Comparison of ENCODE assay signal across 8 cellular contexts in genomic region chr15:21551809-21552208, GRCh38.
DNase-seq lines count a peak whose midpoint lies in the region; ATAC-seq lines count a peak whose summit lies in the region.
"Not testable (repeated sequence)": the region's sequence is repeated elsewhere in the genome, so short reads cannot be mapped to it uniquely, and the experiment has no call there.

No MANE protein-coding gene starts in this region.

- peak; percentile 67 to 92 for ATAC-seq in CD4-positive, CD25-positive, alpha-beta regulatory T cell (ENCODE audit: low read depth in 2 of 2)
- ATAC-seq in GM18870 (IDR thresholded peaks at IDR 0.05; ENCODE audit: unreplicated experiment) (peak; percentile 90), GM21423 (IDR thresholded peaks at IDR 0.05; ENCODE audit: unreplicated experiment) (peak; percentile 100), HG02623 (IDR thresholded peaks at IDR 0.05; ENCODE audit: unreplicated experiment) (peak; percentile 79), HG03103 (IDR thresholded peaks at IDR 0.05; ENCODE audit: low read depth, unreplicated experiment) (peak; percentile 83), HG03565 (IDR thresholded peaks at IDR 0.05; ENCODE audit: unreplicated experiment) (peak; percentile 97), memory B cell (ENCODE audit: low read depth) (peak; percentile 31)
- peak; percentile 88 for ATAC-seq in activated CD8-positive, alpha-beta memory T cell treated with anti-CD3 and anti-CD28 coated beads, Interleukin-2, amount 10 ng/mL, durations not matched to agents 7 days and 5 days

- H3K4me3 ChIP-seq in CD4-positive, CD25-positive, alpha-beta regulatory T cell (ENCODE audit: low read depth, low read length), result not testable (repeated sequence)

- H3K9me3 ChIP-seq in CD4-positive, CD25-positive, alpha-beta regulatory T cell (ENCODE audit: control insufficient read depth in 2 of 2, low read length in 2 of 2), result not testable (repeated sequence)

- CTCF ChIA-PET in activated CD8-positive, alpha-beta memory T cell treated with anti-CD3 and anti-CD28 coated beads, Interleukin-2, amount 10 ng/mL, durations not matched to agents 7 days and 5 days (lab: Charles Lee), result not testable (repeated sequence)

- not testable (repeated sequence) for H3K4me1 ChIP-seq in CD4-positive, CD25-positive, alpha-beta regulatory T cell (ENCODE audit: control insufficient read depth, insufficient read depth, low read length, poor library complexity, severe bottlenecking)

- not testable (repeated sequence) for H3K36me3 Mint-ChIP-seq in CD4-positive, CD25-positive, alpha-beta regulatory T cell; activated CD8-positive, alpha-beta memory T cell treated with anti-CD3 and anti-CD28 coated beads, Interleukin-2, amount 10 ng/mL, durations not matched to agents 7 days and 5 days; memory B cell

- H3K27me3 Mint-ChIP-seq in CD4-positive, CD25-positive, alpha-beta regulatory T cell; activated CD8-positive, alpha-beta memory T cell treated with anti-CD3 and anti-CD28 coated beads, Interleukin-2, amount 10 ng/mL, durations not matched to agents 7 days and 5 days; memory B cell: not testable (repeated sequence)

- H3K4me1 Mint-ChIP-seq in CD4-positive, CD25-positive, alpha-beta regulatory T cell; activated CD8-positive, alpha-beta memory T cell treated with anti-CD3 and anti-CD28 coated beads, Interleukin-2, amount 10 ng/mL, durations not matched to agents 7 days and 5 days; memory B cell: not testable (repeated sequence)

- not testable (repeated sequence) for H3K4me3 Mint-ChIP-seq in CD4-positive, CD25-positive, alpha-beta regulatory T cell; activated CD8-positive, alpha-beta memory T cell treated with anti-CD3 and anti-CD28 coated beads, Interleukin-2, amount 10 ng/mL, durations not matched to agents 7 days and 5 days; memory B cell

- H3K9me3 Mint-ChIP-seq in CD4-positive, CD25-positive, alpha-beta regulatory T cell; activated CD8-positive, alpha-beta memory T cell treated with anti-CD3 and anti-CD28 coated beads, Interleukin-2, amount 10 ng/mL, durations not matched to agents 7 days and 5 days (ENCODE audit: low read depth); memory B cell: not testable (repeated sequence)

- H3K27ac Mint-ChIP-seq in CD4-positive, CD25-positive, alpha-beta regulatory T cell; activated CD8-positive, alpha-beta memory T cell treated with anti-CD3 and anti-CD28 coated beads, Interleukin-2, amount 10 ng/mL, durations not matched to agents 7 days and 5 days; memory B cell: not testable (repeated sequence)

- not testable (repeated sequence) for H3K27ac ChIP-seq in CD4-positive, CD25-positive, alpha-beta regulatory T cell (ENCODE audit: insufficient read depth, low read length, poor library complexity, severe bottlenecking)

- DNase-seq in CD4-positive, CD25-positive, alpha-beta regulatory T cell; activated CD8-positive, alpha-beta memory T cell treated with anti-CD3 and anti-CD28 coated beads, Interleukin-2, amount 10 ng/mL, durations not matched to agents 7 days and 5 days; memory B cell (ENCODE audit: low spot score in 2 of 2): not testable (repeated sequence)

- not testable (repeated sequence) for H3K36me3 ChIP-seq in CD4-positive, CD25-positive, alpha-beta regulatory T cell (ENCODE audit: control insufficient read depth, insufficient read depth, low read length)

- not testable (repeated sequence) for H3K27me3 ChIP-seq in CD4-positive, CD25-positive, alpha-beta regulatory T cell (ENCODE audit: control insufficient read depth, insufficient read depth, low read length)

Comparison
In these comparisons a context has a peak if more than half of its experiments do, and no peak if none do; other contexts are left out.
1. ATAC-seq: peak in every context shown above with its lines; median percentile 100 in GM21423; 97 in HG03565; 90 in GM18870; 88 in activated CD8-positive, alpha-beta memory T cell treated with anti-CD3 and anti-CD28 coated beads, Interleukin-2, amount 10 ng/mL, durations not matched to agents 7 days and 5 days; 83 in HG03103; 80 in CD4-positive, CD25-positive, alpha-beta regulatory T cell; 79 in HG02623; 31 in memory B cell.